In genomic region chr17:75978938-75979704, GRCh38 we compare ENCODE assay signal across 1 cellular context.
TF ChIP-seq lines count a peak whose summit lies in the region.

Gene ACOX1, minus strand, starts transcription at chr17:75979166. Its CDS starts 93 bp downstream, at chr17:75979073.
Gene TEN1, plus strand, starts transcription at chr17:75979240. Its CDS starts 6,953 bp downstream, at chr17:75986193.

TF ChIP-seq in K562, 482 proteins besides CTCF, POLR2A, EP300 and RAD21 (continued from another document and continues in another):
- TF ChIP-seq BCLAF1 (IDR thresholded peaks at IDR 0.05; ENCODE audit: borderline replicate concordance in 1 of 2, control insufficient read depth in 1 of 2, low read depth in 2 of 2, low read length in 1 of 2) (no peak), ZBTB33 (CRISPR knock-in tag; IDR thresholded peaks at IDR 0.05) (no peak), REST (CRISPR knock-in tag; IDR thresholded peaks at IDR 0.05; ENCODE audit: low read depth) (peak; percentile 61; the same call in 1 of the 2 replicates), E2F3 (CRISPR knock-in tag; IDR thresholded peaks at IDR 0.05) (no peak), ZNF175 (CRISPR knock-in tag; IDR thresholded peaks at IDR 0.05; ENCODE audit: low read depth) (peak; percentile 66; the same call in 1 of the 2 replicates), ZNF217 (CRISPR knock-in tag; IDR thresholded peaks at IDR 0.05) (no peak), RHOXF2B (CRISPR knock-in tag; conservative IDR thresholded peaks at IDR 0.05) (no peak), MLLT1 (IDR thresholded peaks at IDR 0.05) (0 out of 4 replicates have a peak, but pooled peaks of 1 of the 2 experiments have one; percentile 50), PML (IDR thresholded peaks at IDR 0.05; ENCODE audit: low read length) (peak; percentile 86), MYNN (IDR thresholded peaks at IDR 0.05) (0 out of 2 replicates have a peak, but pooled peaks have one; percentile 39), MYNN (CRISPR knock-in tag; IDR thresholded peaks at IDR 0.05) (no peak), NUFIP1 (IDR thresholded peaks at IDR 0.05; ENCODE audit: partially characterized antibody) (no peak), RB1 (IDR thresholded peaks at IDR 0.05; ENCODE audit: low read depth) (peak; percentile 37; the same call in 1 of the 2 replicates), MEF2D (tag; conservative IDR thresholded peaks at IDR 0.05; ENCODE audit: low read depth) (no peak), ZBTB7A (IDR thresholded peaks at IDR 0.05; ENCODE audit: borderline replicate concordance, control insufficient read depth, low read depth, low read length) (peak; percentile 50; the same call in 1 of the 2 replicates), ZNF655 (CRISPR knock-in tag; IDR thresholded peaks at IDR 0.05) (no peak), ZNF143 (CRISPR knock-in tag; IDR thresholded peaks at IDR 0.05) (no peak), SMAD4 (CRISPR knock-in tag; conservative IDR thresholded peaks at IDR 0.05) (peak; percentile 88), MEF2A (IDR thresholded peaks at IDR 0.05; ENCODE audit: control insufficient read depth, low read depth, low read length) (no peak), BDP1 (IDR thresholded peaks at IDR 0.05; ENCODE audit: insufficient read depth, insufficient read length) (no peak), CBX1 (IDR thresholded peaks at IDR 0.05; ENCODE audit: low read depth) (no peak), CREM (IDR thresholded peaks at IDR 0.05; ENCODE audit: low read depth) (peak; percentile 66; the same call in 1 of the 2 replicates), ETV1 (tag; conservative IDR thresholded peaks at IDR 0.05; ENCODE audit: low read depth) (peak; percentile 65; the same call in 1 of the 2 replicates), PRDM10 (IDR thresholded peaks at IDR 0.05; ENCODE audit: partially characterized antibody) (peak; percentile 65), HDAC8 (tag; IDR thresholded peaks at IDR 0.05) (no peak), EZH2 (IDR thresholded peaks at IDR 0.05; ENCODE audit: borderline replicate concordance, low read depth, low read length) (no peak), ZBTB2 (IDR thresholded peaks at IDR 0.05) (peak; percentile 68; the same call in 1 of the 2 replicates)
